ENCODE assay signal across 33 cellular contexts in the genomic region with DNA sequence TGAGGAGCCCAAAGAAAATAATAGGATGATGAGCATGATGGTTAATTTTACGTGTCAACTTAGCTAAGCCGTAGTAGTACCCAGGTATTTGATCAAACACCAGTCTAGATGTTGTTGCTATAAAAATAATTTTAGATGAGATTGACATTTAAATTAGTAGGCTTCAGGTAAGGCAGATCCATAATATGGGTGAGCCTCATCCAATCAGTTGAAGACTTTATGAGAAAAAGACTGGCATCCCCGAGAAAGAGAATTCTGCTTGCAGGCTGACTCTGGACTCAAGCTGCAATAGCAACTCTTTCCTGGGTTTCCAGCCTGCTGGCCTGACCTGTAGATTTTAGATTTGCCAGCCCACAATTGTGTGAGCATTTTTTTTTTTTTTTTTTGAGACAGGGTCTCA.
"Had no signal": no experiment of that assay in that cellular context is flagged by ENCODE, and none has a peak within 500 bp of the region (broad histone marks: within the 10 kb centered on the region; RNA-seq: fewer than 3 reads in every experiment).

No MANE protein-coding gene starts in this region.

- H3K4me3 ChIP-seq: MG63, Peyer's patch, SJSA1 had no signal

- ATAC-seq: PC-3 had no signal

- DNase-seq: Kasumi-1; MG63; NCI-H1048; NCI-H1092 treated with DMSO at 0.1 percent for 48 hours; NCI-H1105 treated with DMSO at 0.1 percent for 48 hours; NCI-H1417; NCI-H1436; NCI-H146; NCI-H1694; NCI-H187; NCI-H1930; NCI-H2029 treated with DMSO at 0.1 percent for 48 hours; NCI-H2081 treated with DMSO at 0.1 percent for 48 hours; NCI-H2107; NCI-H2171; NCI-H226; NCI-H446 treated with DMSO at 0.1 percent for 48 hours; NCI-H510A; NCI-H524; NCI-H526; NCI-H69; NCI-H748 treated with DMSO at 0.1 percent for 48 hours; NCI-H82; NK-92 treated with Interleukin-12 subunit alpha and Interleukin-12 subunit beta, amount 100 ng/mL, for 24 hours; OCI-M1; PC-3; Peyer's patch; Right ventricle myocardium superior; RPMI8226; SHP77 treated with DMSO at 0.1 percent for 48 hours; SK-N-SH; SW 1271 had no signal

- H3K36me3 ChIP-seq: MG63, Peyer's patch, SJSA1 had no signal

- H3K9ac ChIP-seq: SK-N-SH had no signal

- H3K9me3 ChIP-seq: MG63, Peyer's patch, SJSA1, SK-N-SH had no signal

- H3K4me2 ChIP-seq: SK-N-SH had no signal

- H3K27me3 ChIP-seq: MG63, Peyer's patch, SJSA1 had no signal

- H3K4me1 ChIP-seq: Peyer's patch had no signal

- H3K27ac ChIP-seq: Peyer's patch, SJSA1 had no signal
